ENCODE assay signal across 8 cellular contexts in genomic region chr15:38085931-38086562, GRCh38.
DNase-seq lines count a peak whose midpoint lies in the region; ATAC-seq and TF ChIP-seq lines count a peak whose summit lies in the region.

No MANE protein-coding gene starts in this region.

- DNase-seq in CD14-positive monocyte (ENCODE audit: low spot score) (no peak), M059J (ENCODE audit: low read depth) (peak; percentile 56), iris pigment epithelial cell (ENCODE audit: low read depth) (peak; percentile 70), activated gamma-delta T cell treated with Interleukin-2 at 50 U/mL for 16 hours (no peak), AML-193 (lab: John Stamatoyannopoulos, UW) (no peak)
- no peak for DNase-seq in stimulated activated naive CD8-positive, alpha-beta T cell treated with anti-CD3 and anti-CD28 coated beads, Interleukin-15, Interleukin-2, amounts not matched to agents 100 U/mL and 50 U/mL, for 24 hours
- no peak for DNase-seq in activated naive CD8-positive, alpha-beta T cell treated with anti-CD3 and anti-CD28 coated beads, Interleukin-2, amount 50 U/mL, for 24 hours

- H3K4me3 Mint-ChIP-seq in CD14-positive monocyte = peak overlapping the region in 1 of 2 donors; percentile 58
- H3K4me3 Mint-ChIP-seq in activated naive CD8-positive, alpha-beta T cell treated with anti-CD3 and anti-CD28 coated beads, Interleukin-2, amount 50 U/mL, for 24 hours = no peak overlapping the region

- peaks cover 3 to 7% (median 7%) of the 10 kb centered on the region in 3 donors for H3K27me3 Mint-ChIP-seq in CD14-positive monocyte (ENCODE audit: low read depth in 3 of 3)
- H3K27me3 Mint-ChIP-seq in activated naive CD8-positive, alpha-beta T cell treated with anti-CD3 and anti-CD28 coated beads, Interleukin-2, amount 50 U/mL, for 24 hours = peaks cover 30% of the 10 kb centered on the region

- intact Hi-C loops in CD14-positive monocyte (cut with micrococcal nuclease) = loop anchor here (2.0 to 5.0 kb wide), 3 partner anchors 13 to 46 kb away; no protein-coding TSS in a partner anchor

- peak; percentile 44 for ATAC-seq in GM21390 (IDR thresholded peaks at IDR 0.05; ENCODE audit: unreplicated experiment)
- no peak for ATAC-seq in stimulated activated naive CD8-positive, alpha-beta T cell treated with anti-CD3 and anti-CD28 coated beads, Interleukin-15, Interleukin-2, amounts not matched to agents 100 U/mL and 50 U/mL, for 24 hours
- ATAC-seq in activated naive CD8-positive, alpha-beta T cell treated with anti-CD3 and anti-CD28 coated beads, Interleukin-2, amount 50 U/mL, for 24 hours = no peak

- H3K27ac Mint-ChIP-seq in CD14-positive monocyte = peak overlapping the region; percentile 87 to 94 (median 91)
- no peak overlapping the region for H3K27ac Mint-ChIP-seq in activated naive CD8-positive, alpha-beta T cell treated with anti-CD3 and anti-CD28 coated beads, Interleukin-2, amount 50 U/mL, for 24 hours

- peaks cover 0 to 3% (median 2%) of the 10 kb centered on the region in 7 donors for H3K9me3 Mint-ChIP-seq in CD14-positive monocyte
- H3K9me3 Mint-ChIP-seq in activated naive CD8-positive, alpha-beta T cell treated with anti-CD3 and anti-CD28 coated beads, Interleukin-2, amount 50 U/mL, for 24 hours = no peaks in the 10 kb centered on the region

- TF ChIP-seq CTCF in CD14-positive monocyte (IDR thresholded peaks at IDR 0.05) = no peak

- H3K4me1 Mint-ChIP-seq in CD14-positive monocyte = peaks cover 45% of the 10 kb centered on the region
- peaks cover 26% of the 10 kb centered on the region for H3K4me1 Mint-ChIP-seq in activated naive CD8-positive, alpha-beta T cell treated with anti-CD3 and anti-CD28 coated beads, Interleukin-2, amount 50 U/mL, for 24 hours

- no peaks in the 10 kb centered on the region for H3K36me3 Mint-ChIP-seq in CD14-positive monocyte
- no peaks in the 10 kb centered on the region for H3K36me3 Mint-ChIP-seq in activated naive CD8-positive, alpha-beta T cell treated with anti-CD3 and anti-CD28 coated beads, Interleukin-2, amount 50 U/mL, for 24 hours (ENCODE audit: low read depth)

Comparison
In these comparisons a context has a peak if more than half of its experiments do, and no peak if none do; other contexts are left out.
1. DNase-seq: peak in M059J (single experiment) and iris pigment epithelial cell (single experiment); none in CD14-positive monocyte (single experiment), activated gamma-delta T cell treated with Interleukin-2 at 50 U/mL for 16 hours (single experiment), stimulated activated naive CD8-positive, alpha-beta T cell treated with anti-CD3 and anti-CD28 coated beads, Interleukin-15, Interleukin-2, amounts not matched to agents 100 U/mL and 50 U/mL, for 24 hours (single experiment), AML-193 (0 of 2) and activated naive CD8-positive, alpha-beta T cell treated with anti-CD3 and anti-CD28 coated beads, Interleukin-2, amount 50 U/mL, for 24 hours (single experiment).